Comparison of ENCODE assay signal across 35 cellular contexts in the genomic region with DNA sequence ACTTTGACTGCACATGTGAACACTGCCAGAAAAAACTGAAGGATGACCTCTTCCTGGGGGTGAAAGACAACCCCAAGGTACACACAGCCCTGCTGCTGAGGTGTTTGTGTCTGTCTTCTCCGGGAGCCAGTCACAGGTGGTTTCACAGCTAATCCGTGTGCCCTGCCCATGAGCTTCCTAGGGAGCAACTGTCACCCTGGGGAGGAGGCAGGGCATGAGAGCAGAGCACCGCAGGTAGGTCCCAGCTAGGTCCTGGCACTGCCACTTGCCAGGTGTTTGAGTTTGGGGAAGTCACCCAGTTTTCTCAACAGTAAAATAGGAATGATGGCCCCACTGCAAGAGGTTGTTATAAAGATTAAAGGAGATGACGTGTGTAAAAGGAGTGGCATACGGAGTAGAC. TPM values are rescaled to one million over a fixed set of nuclear protein-coding genes. Genes with fewer than 3 reads are reported as not detected.
"Had no signal": no experiment of that assay in that cellular context is flagged by ENCODE, and none has a peak within 500 bp of the region (broad histone marks: within the 10 kb centered on the region; RNA-seq: fewer than 3 reads in every experiment).

No MANE protein-coding gene starts in this region.

- H3K27me3 Mint-ChIP-seq: stimulated activated naive CD8-positive, alpha-beta T cell treated with anti-CD3 and anti-CD28 coated beads, Interleukin-15, amount 100 ng/mL, for 72 hours had no signal

- H3K9me3 Mint-ChIP-seq: mesothelial cell of epicardium; naive thymus-derived CD4-positive, alpha-beta T cell; natural killer cell treated with Interleukin-12 subunit alpha and Interleukin-12 subunit beta and Interleukin-15 and Interleukin-18, amount 100 ng/mL, for 72 hours; stimulated activated memory B cell treated with anti-CD40 and anti-IgM and Interleukin-4, amounts not matched to agents 10 μg/mL and 1 μg/mL and 100 μg/mL, for 72 hours; type B pancreatic cell had no signal

- H3K27ac ChIP-seq: hepatocyte, left lung, pancreas, prostate gland, right lobe of liver, tibial nerve, uterus had no signal

- H3K36me3 Mint-ChIP-seq: mesothelial cell of epicardium; natural killer cell treated with Interleukin-12 subunit alpha and Interleukin-12 subunit beta and Interleukin-15 and Interleukin-18, amount 100 ng/mL, for 72 hours; stimulated activated memory B cell treated with anti-CD40 and anti-IgM and Interleukin-4, amounts not matched to agents 10 μg/mL and 1 μg/mL and 100 μg/mL, for 72 hours; type B pancreatic cell had no signal

- H3K4me1 Mint-ChIP-seq: mesothelial cell of epicardium; stimulated activated memory B cell treated with anti-CD40 and anti-IgM and Interleukin-4, amounts not matched to agents 10 μg/mL and 1 μg/mL and 100 μg/mL, for 72 hours had no signal

- H3K4me3 Mint-ChIP-seq: mesothelial cell of epicardium; naive thymus-derived CD4-positive, alpha-beta T cell; natural killer cell treated with Interleukin-12 subunit alpha and Interleukin-12 subunit beta and Interleukin-15 and Interleukin-18, amount 100 ng/mL, for 72 hours; stimulated activated memory B cell treated with anti-CD40 and anti-IgM and Interleukin-4, amounts not matched to agents 10 μg/mL and 1 μg/mL and 100 μg/mL, for 72 hours; stimulated activated naive CD8-positive, alpha-beta T cell treated with anti-CD3 and anti-CD28 coated beads, Interleukin-15, amount 100 ng/mL, for 72 hours; type B pancreatic cell had no signal

- H3K27me3 ChIP-seq: heart right ventricle, hepatocyte, left lung, pancreas, right lobe of liver, tibial nerve, uterus had no signal

- H3K4me1 ChIP-seq: left lung, pancreas, prostate gland, uterus had no signal

- H3K36me3 ChIP-seq: left lung, pancreas, prostate gland, right lobe of liver, tibial nerve, uterus had no signal

- H3K9me3 ChIP-seq: heart right ventricle, left lung, pancreas, prostate gland, right lobe of liver, tibial nerve, uterus had no signal

- DNase-seq: heart right ventricle; kidney glomerular epithelial cell; left cardiac atrium; left lung; mesendoderm; naive thymus-derived CD4-positive, alpha-beta T cell; pancreas; posterior cingulate gyrus; right lobe of liver; stimulated activated CD4-positive, alpha-beta T cell treated with anti-CD3 and anti-CD28 coated beads, Interleukin-1b, Interleukin-23, amount 100 ng/mL, for 48 hours; stimulated activated CD4-positive, alpha-beta T cell treated with anti-CD3 and anti-CD28 coated beads, Interleukin-2, amount 100 ng/mL, for 48 hours; stimulated activated CD4-positive, alpha-beta T cell treated with anti-CD3 and anti-CD28 coated beads, Interleukin-4, amount 100 ng/mL, for 4 hours; stimulated activated CD8-positive, alpha-beta memory T cell treated with anti-CD3 and anti-CD28 coated beads, Interleukin-4, amount 100 ng/mL, for 48 hours; stimulated activated naive CD4-positive, alpha-beta T cell treated with Interleukin-2 at 50 U/mL for 16 hours; stimulated activated naive CD8-positive, alpha-beta T cell treated with anti-CD3 and anti-CD28 coated beads, Interleukin-15, amount 100 ng/mL, for 72 hours; substantia nigra; uterus had no signal

- H3K27ac Mint-ChIP-seq: mesothelial cell of epicardium; natural killer cell treated with Interleukin-12 subunit alpha and Interleukin-12 subunit beta and Interleukin-15 and Interleukin-18, amount 100 ng/mL, for 72 hours; stimulated activated memory B cell treated with anti-CD40 and anti-IgM and Interleukin-4, amounts not matched to agents 10 μg/mL and 1 μg/mL and 100 μg/mL, for 72 hours; stimulated activated naive CD8-positive, alpha-beta T cell treated with anti-CD3 and anti-CD28 coated beads, Interleukin-15, amount 100 ng/mL, for 72 hours; type B pancreatic cell had no signal

- ATAC-seq: left cardiac atrium; left lung; naive thymus-derived CD4-positive, alpha-beta T cell; natural killer cell treated with Interleukin-12 subunit alpha and Interleukin-12 subunit beta and Interleukin-15 and Interleukin-18, amount 100 ng/mL, for 72 hours; pancreas; right lobe of liver; stimulated activated memory B cell treated with anti-CD40 and anti-IgM and Interleukin-4, amounts not matched to agents 10 μg/mL and 1 μg/mL and 100 μg/mL, for 72 hours; stimulated activated naive CD8-positive, alpha-beta T cell treated with anti-CD3 and anti-CD28 coated beads, Interleukin-15, amount 100 ng/mL, for 72 hours had no signal

- H3K4me3 ChIP-seq: heart right ventricle, hepatocyte, left lung, lung, pancreas, prostate gland, right lobe of liver, smooth muscle cell, tibial nerve, uterus had no signal

RNA-seq across cellular contexts. Expression of gene SMYD1, which starts 29.1 kb away (rescaled TPM):
- total RNA-seq: hepatocyte; mesothelial cell of epicardium; naive thymus-derived CD4-positive, alpha-beta T cell; natural killer cell treated with Interleukin-12 subunit alpha and Interleukin-12 subunit beta and Interleukin-15 and Interleukin-18, amount 100 ng/mL, for 72 hours; omental fat pad; right lobe of liver; smooth muscle cell; temporal lobe; ureter had no signal
- polyA plus RNA-seq: keratinocyte, lung, neural cell, pancreas, smooth muscle cell had no signal

RNA-seq across cellular contexts. Expression of gene FABP1, which starts 31.2 kb away (rescaled TPM):
- total RNA-seq: heart right ventricle; left cardiac atrium; left lung; lower leg skin; mononuclear cell; myocyte; naive thymus-derived CD4-positive, alpha-beta T cell; natural killer cell treated with Interleukin-12 subunit alpha and Interleukin-12 subunit beta and Interleukin-15 and Interleukin-18, amount 100 ng/mL, for 72 hours; omental fat pad; prostate gland; skeletal muscle tissue; smooth muscle cell; temporal lobe; tibial nerve; ureter had no signal
- polyA plus RNA-seq: keratinocyte; naive thymus-derived CD4-positive, alpha-beta T cell; neural cell had no signal
